14 cellular contexts compared by ENCODE assay signal in the genomic region with DNA sequence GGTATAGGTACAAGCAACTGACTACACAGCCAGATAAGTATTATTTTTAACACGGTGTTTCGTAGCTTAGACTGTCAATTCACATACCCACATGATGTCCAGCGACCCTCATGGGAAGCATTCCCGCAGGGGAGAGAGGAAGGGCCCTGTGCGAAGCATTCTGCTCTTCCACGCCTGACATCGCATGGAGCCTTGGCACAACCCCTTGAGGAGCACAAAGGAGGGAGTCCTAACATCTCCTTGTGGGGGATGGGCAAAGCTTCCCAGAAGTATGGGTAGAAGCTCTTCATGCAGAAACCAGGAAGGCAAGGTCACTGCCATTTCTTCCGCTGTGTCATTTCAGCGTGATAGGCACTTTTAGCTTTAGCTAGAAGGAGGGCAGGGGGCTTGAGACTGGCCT. TPM values are rescaled to one million over a fixed set of nuclear protein-coding genes. Genes with fewer than 3 reads are reported as not detected.
DNase-seq lines count a peak whose midpoint lies in the region; ATAC-seq, FAIRE-seq and TF ChIP-seq lines count a peak whose summit lies in the region.
"Had no signal": no experiment of that assay in that cellular context is flagged by ENCODE, and none has a peak within 500 bp of the region (broad histone marks: within the 10 kb centered on the region; RNA-seq: fewer than 3 reads in every experiment).

No MANE protein-coding gene starts in this region.

- no peak for TF ChIP-seq POLR2A in endothelial cell of umbilical vein (IDR thresholded peaks at IDR 0.05; ENCODE audit: low read depth, low read length)

- H3K79me1 ChIP-seq in neuronal stem cell (ENCODE audit: low read depth, low read length): no peaks in the 10 kb centered on the region

- CTCF ChIA-PET in endothelial cell of umbilical vein (lab: Charles Lee): interaction anchor here (0.9 to 3.6 kb wide), 4 partner anchors 9 to 134 kb away, joined by 3 to 30 read pairs (median 3); a partner anchor contains a TSS

- H3F3A ChIP-seq in OCI-LY1 (ENCODE audit: insufficient read depth, low read length): peaks cover 11% of the 10 kb centered on the region; the same call in 1 of the 2 replicates

- H3K9me3 ChIP-seq in OCI-LY1 (ENCODE audit: low read length) (no peaks in the 10 kb centered on the region), endothelial cell of umbilical vein (replicated peaks; ENCODE audit: control insufficient read depth, insufficient read depth, low read length) (no peaks in the 10 kb centered on the region), neuronal stem cell (replicated peaks in 1 of 2; ENCODE audit: control insufficient read depth in 2 of 2, insufficient read depth in 1 of 2, low read depth in 1 of 2, low read length in 2 of 2) (no peaks in the 10 kb centered on the region)
- H3K9me3 ChIP-seq: psoas muscle had no signal

- DNase-seq in endothelial cell of umbilical vein (ENCODE audit: low read depth, low spot score): no peak
- no peak for DNase-seq in neuronal stem cell (ENCODE audit: low spot score)
- DNase-seq in NCI-H1694 treated with DMSO at 0.1 percent for 48 hours (lab: John Stamatoyannopoulos, UW): no peak
- DNase-seq in sciatic nerve (ENCODE audit: low spot score): no peak
- DNase-seq in LoVo (ENCODE audit: low spot score): no peak
- no peak for DNase-seq in NCI-H1048 (lab: John Stamatoyannopoulos, UW)
- DNase-seq: activated CD4-positive, alpha-beta T cell treated with anti-CD3 and anti-CD28 coated beads, Interleukin-2, amount 10 ng/mL, durations not matched to agents 7 days and 5 days; activated T-cell treated with anti-CD3 and anti-CD28 coated beads, Interleukin-2, amount 50 U/mL, for 72 hours; dorsolateral prefrontal cortex; psoas muscle; T-helper 9 cell had no signal

- ATAC-seq in sciatic nerve: no peak
- ATAC-seq: activated T-cell treated with anti-CD3 and anti-CD28 coated beads, Interleukin-2, amount 50 U/mL, for 72 hours had no signal

- H4K8ac ChIP-seq in neuronal stem cell (ENCODE audit: low read depth, low read length): no peak overlapping the region

- H2BK120ac ChIP-seq in neuronal stem cell (ENCODE audit: low read depth, low read length): no peak overlapping the region

- H3K4me1 ChIP-seq in OCI-LY1 (ENCODE audit: insufficient read depth, low read length, severe bottlenecking) (peaks cover 77% of the 10 kb centered on the region), endothelial cell of umbilical vein (ENCODE audit: control insufficient read depth, extremely low read depth, insufficient read depth, low read length) (peaks cover 6% of the 10 kb centered on the region), neuronal stem cell (ENCODE audit: control insufficient read depth in 2 of 2, insufficient read depth in 1 of 2, low read depth in 1 of 2, low read length in 2 of 2) (peaks cover 16 to 27% of the 10 kb centered on the region in 2 donors)
- H3K4me1 ChIP-seq: psoas muscle had no signal

- no peak overlapping the region for H3K23ac ChIP-seq in neuronal stem cell (ENCODE audit: low read depth, low read length, poor library complexity)

- no TSS peak for BruUV-seq in endothelial cell of umbilical vein (replicated peaks; lab: Mats Ljungman, UMichigan)

- H4K20me1 ChIP-seq in OCI-LY1 (ENCODE audit: insufficient read depth, low read length) (no peaks in the 10 kb centered on the region), endothelial cell of umbilical vein (replicated peaks; ENCODE audit: control insufficient read depth, extremely low read depth, insufficient read depth, low read length) (no peaks in the 10 kb centered on the region)

- no peak overlapping the region for H3K4ac ChIP-seq in neuronal stem cell (ENCODE audit: low read length)

- H2BK5ac ChIP-seq in neuronal stem cell (ENCODE audit: low read length): no peak overlapping the region

- dilution Hi-C loops in endothelial cell of umbilical vein (cut with MboI; ENCODE audit: extremely low pct_ligation_motif_present, low sequenced_read_pairs): no loop called here

- WGBS in neuronal stem cell (ENCODE audit: extremely low coverage in 2 of 2, insufficient read length in 2 of 2, insufficient replicate concordance in 1 of 2), 2 donors: no CpG with 5 or more reads among the region's 9 CpGs

- no peak overlapping the region for H2AK5ac ChIP-seq in neuronal stem cell (ENCODE audit: low read depth, low read length)

- POLR2A ChIA-PET in endothelial cell of umbilical vein (lab: Charles Lee): no interaction called here

- H2BK15ac ChIP-seq in neuronal stem cell (ENCODE audit: low read length): no peak overlapping the region

- peak overlapping the region; percentile 11 for H4K91ac ChIP-seq in neuronal stem cell (ENCODE audit: low read depth, low read length, poor library complexity)

- no peaks in the 10 kb centered on the region for H3K9me1 ChIP-seq in endothelial cell of umbilical vein (replicated peaks; ENCODE audit: control insufficient read depth, extremely low read depth, insufficient read depth, low read length)

- no peak overlapping the region for H2BK12ac ChIP-seq in neuronal stem cell (ENCODE audit: low read length)

- H3K9ac ChIP-seq in OCI-LY1 (ENCODE audit: low read length): peak overlapping the region; percentile 56
- no peak overlapping the region for H3K9ac ChIP-seq in endothelial cell of umbilical vein (replicated peaks; ENCODE audit: extremely low read depth, insufficient read depth, low read length)
- H3K9ac ChIP-seq in neuronal stem cell (ENCODE audit: low read depth, low read length, poor library complexity): no peak overlapping the region

- FAIRE-seq in endothelial cell of umbilical vein (lab: Jason Lieb, UNC): no peak
- FAIRE-seq: H1 had no signal

- H3K36me3 ChIP-seq in OCI-LY1 (ENCODE audit: insufficient read depth, low read length): no peaks in the 10 kb centered on the region
- H3K36me3 ChIP-seq in endothelial cell of umbilical vein (ENCODE audit: control insufficient read depth in 2 of 2, extremely low read depth in 1 of 2, insufficient read depth in 2 of 2, low read length in 2 of 2): no peaks in the 10 kb centered on the region
- H3K36me3 ChIP-seq in neuronal stem cell (replicated peaks in 1 of 2; ENCODE audit: control insufficient read depth in 2 of 2, insufficient read depth in 2 of 2, low read length in 2 of 2): no peaks in the 10 kb centered on the region

- H3K27ac ChIP-seq in C4-2B: peak overlapping the region; percentile 95
- peak overlapping the region; percentile 97 for H3K27ac ChIP-seq in OCI-LY1 (ENCODE audit: low read depth, low read length, poor library complexity, severe bottlenecking)
- H3K27ac ChIP-seq in endothelial cell of umbilical vein (ENCODE audit: insufficient read depth, low read depth, low read length): no peak overlapping the region
- H3K27ac ChIP-seq in neuronal stem cell (replicated peaks; ENCODE audit: low read length): no peak overlapping the region
- H3K27ac ChIP-seq: dorsolateral prefrontal cortex, psoas muscle had no signal

- H3K4me3 ChIP-seq in OCI-LY1 (ENCODE audit: low read depth, low read length, poor library complexity, severe bottlenecking) (no peak overlapping the region), endothelial cell of umbilical vein (replicated peaks in 1 of 3; ENCODE audit: insufficient read depth in 1 of 3, low read depth in 1 of 3, low read length in 3 of 3) (no peak overlapping the region), neuronal stem cell (ENCODE audit: low read length in 2 of 2) (no peak overlapping the region)
- H3K4me3 ChIP-seq: dorsolateral prefrontal cortex, psoas muscle had no signal

- no peak overlapping the region for H3K14ac ChIP-seq in neuronal stem cell (ENCODE audit: low read length)

- H3K9me2 ChIP-seq in OCI-LY1 (ENCODE audit: low read depth, low read length): no peaks in the 10 kb centered on the region

- H3K4me2 ChIP-seq in OCI-LY1 (ENCODE audit: low read length) (peak overlapping the region; percentile 54), endothelial cell of umbilical vein (ENCODE audit: insufficient read depth, low read length) (no peak overlapping the region), neuronal stem cell (ENCODE audit: insufficient read depth, low read length, poor library complexity, severe bottlenecking) (no peak overlapping the region)

- intact Hi-C loops in endothelial cell of umbilical vein (cut with micrococcal nuclease) (no loop called here), sciatic nerve (cut with DNase I) (no loop called here)

- no peaks in the 10 kb centered on the region for H3K27me3 ChIP-seq in OCI-LY1 (ENCODE audit: insufficient read depth, low read length)
- no peaks in the 10 kb centered on the region for H3K27me3 ChIP-seq in endothelial cell of umbilical vein (ENCODE audit: control insufficient read depth in 2 of 2, insufficient read depth in 2 of 2, low read length in 2 of 2)
- H3K27me3 ChIP-seq in neuronal stem cell (ENCODE audit: control insufficient read depth in 3 of 3, insufficient read depth in 3 of 3, low read depth in 1 of 3, low read length in 3 of 3): no peaks in the 10 kb centered on the region

- TF ChIP-seq CTCF in C4-2B (conservative IDR thresholded peaks at IDR 0.05): no peak
- TF ChIP-seq CTCF in OCI-LY1 (IDR thresholded peaks at IDR 0.05; ENCODE audit: low read length): no peak
- no peak for TF ChIP-seq CTCF in endothelial cell of umbilical vein (IDR thresholded peaks at IDR 0.05; ENCODE audit: extremely low read depth in 1 of 2, insufficient read depth in 1 of 2, low read depth in 1 of 2, low read length in 2 of 2)

- H3K79me2 ChIP-seq in OCI-LY1 (ENCODE audit: insufficient read depth, low read length) (no peaks in the 10 kb centered on the region), endothelial cell of umbilical vein (ENCODE audit: control insufficient read depth, insufficient read depth, low read length) (no peaks in the 10 kb centered on the region)

- H2AFZ ChIP-seq in OCI-LY1 (ENCODE audit: low read length) (no peak overlapping the region), endothelial cell of umbilical vein (ENCODE audit: low read depth, low read length) (peak overlapping the region; percentile 24), neuronal stem cell (ENCODE audit: low read length) (peak overlapping the region; percentile 51)

- no peak overlapping the region for H3K18ac ChIP-seq in neuronal stem cell (ENCODE audit: low read length)

TF ChIP-seq in endothelial cell of umbilical vein, 7 proteins besides CTCF, POLR2A, EP300 and RAD21 (continues in another document):
- TF ChIP-seq, protein P1, sequence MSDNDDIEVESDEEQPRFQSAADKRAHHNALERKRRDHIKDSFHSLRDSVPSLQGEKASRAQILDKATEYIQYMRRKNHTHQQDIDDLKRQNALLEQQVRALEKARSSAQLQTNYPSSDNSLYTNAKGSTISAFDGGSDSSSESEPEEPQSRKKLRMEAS (IDR thresholded peaks at IDR 0.05; ENCODE audit: insufficient read depth, insufficient read length): no peak

RNA-seq across cellular contexts. Expression of a gene that starts 28.7 kb away (rescaled TPM):
- total RNA-seq in endothelial cell of umbilical vein (52.4 and 57.2 TPM in 2 replicates), sciatic nerve (58.2 TPM)
- polyA plus RNA-seq in endothelial cell of umbilical vein: 15.9 and 18.8 TPM in 2 replicates
- polyA plus RNA-seq in endothelial cell of umbilical vein (2011; cell fraction: cytosol; rRNA removed): 19.9 and 26.5 TPM in 2 replicates
- polyA plus RNA-seq in endothelial cell of umbilical vein (2011; cell fraction: nucleus; rRNA removed): 95.2 and 103 TPM in 2 replicates
- polyA plus RNA-seq in endothelial cell of umbilical vein (2012): 27.8 and 35.5 TPM in 2 replicates
- polyA minus RNA-seq in endothelial cell of umbilical vein: 40.0 and 46.1 TPM in 2 replicates
- polyA minus RNA-seq in endothelial cell of umbilical vein (2011; cell fraction: cytosol; rRNA and poly(A)+ RNA removed): 19.7 TPM
- polyA minus RNA-seq in endothelial cell of umbilical vein (2011; cell fraction: nucleus; rRNA and poly(A)+ RNA removed): 81.2 and 93.6 TPM in 2 replicates
- 45.2 TPM for polyA plus RNA-seq in neuronal stem cell (2013, experiment 1 of 2)
- 48.2 TPM for polyA plus RNA-seq in neuronal stem cell (2013, experiment 2 of 2)

Comparison
In these comparisons a context has a peak if more than half of its experiments do, and no peak if none do; other contexts are left out.
1. H3K27ac ChIP-seq: peak in C4-2B (single experiment) and OCI-LY1 (single experiment); none in endothelial cell of umbilical vein (single experiment) and neuronal stem cell (single experiment).